In the genomic region with DNA sequence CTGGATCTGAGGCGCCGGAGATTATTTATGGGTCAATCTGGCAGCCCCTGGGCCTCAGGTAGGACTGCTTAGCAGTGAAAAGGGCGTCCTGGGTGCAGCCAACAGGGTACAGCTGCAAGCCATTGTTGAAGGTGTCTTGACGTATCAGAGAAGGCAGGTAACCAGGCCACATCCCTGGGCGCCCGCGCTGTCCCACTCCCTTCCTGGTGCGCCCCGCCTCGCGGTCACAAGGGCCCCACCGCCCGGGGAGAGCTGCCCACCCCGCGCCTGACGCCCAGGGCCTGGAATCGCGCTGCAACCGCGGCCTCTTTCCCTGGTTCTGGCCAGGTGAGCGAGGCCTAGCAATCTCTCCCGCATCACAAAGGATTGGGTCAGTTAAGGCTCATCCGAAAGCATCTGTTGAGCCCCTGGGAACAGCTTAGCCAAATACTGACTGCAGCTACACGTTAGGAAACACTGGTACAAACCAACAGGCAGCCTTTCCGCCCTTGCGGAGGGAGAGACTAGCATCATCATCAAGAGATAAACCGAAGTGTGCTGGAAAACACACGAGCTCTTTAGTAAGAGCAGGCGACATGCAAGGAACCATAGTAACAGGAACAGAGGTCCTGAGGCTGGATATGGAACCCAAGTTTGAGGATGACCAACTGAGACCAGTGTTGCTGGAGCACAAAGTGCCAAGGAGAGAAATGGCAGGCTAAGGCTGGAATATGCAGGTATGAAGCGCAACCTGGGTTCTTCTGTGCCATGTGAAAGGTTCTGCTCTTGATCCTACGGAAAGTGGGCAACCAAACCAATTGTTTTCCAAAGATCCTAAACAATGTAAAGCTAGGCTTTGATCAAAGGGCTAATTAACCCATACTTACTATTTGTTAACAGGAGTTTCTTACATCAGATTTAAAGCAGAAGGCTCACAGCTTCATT, we compare ENCODE assay signal across 11 cellular contexts. TPM values are rescaled to one million over a fixed set of nuclear protein-coding genes. Genes with fewer than 3 reads are reported as not detected.
A peak's percentile ranks its signal among the peaks of the same experiment; 100 is the strongest.
DNase-seq lines count a peak whose midpoint lies in the region; ATAC-seq and TF ChIP-seq lines count a peak whose summit lies in the region.
"Had no signal": no experiment of that assay in that cellular context is flagged by ENCODE, and none has a peak within 500 bp of the region (broad histone marks: within the 10 kb centered on the region; RNA-seq: fewer than 3 reads in every experiment).

No MANE protein-coding gene starts in this region.

- no peaks in the 10 kb centered on the region for H3K9me2 ChIP-seq in DOHH2 (replicated peaks; ENCODE audit: control insufficient read depth, low read length)

- no peak for TF ChIP-seq POLR2A in gastrocnemius medialis (IDR thresholded peaks at IDR 0.05)

- 0 out of 2 replicates have a peak overlapping the region, but pooled peaks have one; percentile 5 for H3K4me3 ChIP-seq in DOHH2 (ENCODE audit: low read length)
- H3K4me3 ChIP-seq in gastrocnemius medialis: no peak overlapping the region
- H3K4me3 ChIP-seq: tibial artery had no signal

- H3K4me2 ChIP-seq in DOHH2 (ENCODE audit: low read length): peak overlapping the region; percentile 64

- peak overlapping the region; percentile 1; the same call in 1 of the 2 replicates for H3K4me3 Mint-ChIP-seq in HFFc6
- H3K4me3 Mint-ChIP-seq in natural killer cell treated with Interleukin-12 subunit alpha and Interleukin-12 subunit beta and Interleukin-15 and Interleukin-18, amount 100 ng/mL, for 72 hours: peak overlapping the region; percentile 32

- intact Hi-C loops in gastrocnemius medialis (cut with DNase I; ENCODE audit: low total_unique reads): no loop called here

- H3K27ac ChIP-seq in DOHH2 (ENCODE audit: low read depth, low read length): peak overlapping the region; percentile 51
- no peak overlapping the region for H3K27ac ChIP-seq in gastrocnemius medialis
- H3K27ac ChIP-seq: tibial artery had no signal

- ATAC-seq in natural killer cell treated with Interleukin-12 subunit alpha and Interleukin-12 subunit beta and Interleukin-15 and Interleukin-18, amount 100 ng/mL, for 72 hours: no peak
- no peak for ATAC-seq in GM18870 (IDR thresholded peaks at IDR 0.05; ENCODE audit: unreplicated experiment)
- ATAC-seq in gastrocnemius medialis: no peak
- ATAC-seq: left lobe of liver had no signal

- peaks cover 23% of the 10 kb centered on the region for H3K4me1 Mint-ChIP-seq in HFFc6 (ENCODE audit: low read depth)
- H3K4me1 Mint-ChIP-seq in natural killer cell treated with Interleukin-12 subunit alpha and Interleukin-12 subunit beta and Interleukin-15 and Interleukin-18, amount 100 ng/mL, for 72 hours (ENCODE audit: low read depth in 2 of 2): peaks cover 20 to 38% of the 10 kb centered on the region in 2 donors

- DNase-seq in HFFc6: no peak
- peak; percentile 55 to 61 for DNase-seq in activated T-cell treated with anti-CD3 and anti-CD28 coated beads, Interleukin-2, amount 50 U/mL, for 48 hours
- no peak for DNase-seq in natural killer cell treated with Interleukin-12 subunit alpha and Interleukin-12 subunit beta and Interleukin-15 and Interleukin-18, amount 100 ng/mL, for 72 hours (ENCODE audit: low spot score)
- DNase-seq in NCI-H774 (lab: John Stamatoyannopoulos, UW): no peak
- DNase-seq in gastrocnemius medialis: no peak
- no peak for DNase-seq in NCI-H1417 (lab: John Stamatoyannopoulos, UW)
- DNase-seq: NK-92 treated with Interleukin-12 subunit alpha and Interleukin-12 subunit beta, amount 100 ng/mL, for 24 hours; tibial artery had no signal

- peak overlapping the region; percentile 68 for H3K27ac Mint-ChIP-seq in HFFc6
- peak overlapping the region in 1 of 2 donors; percentile 56 for H3K27ac Mint-ChIP-seq in natural killer cell treated with Interleukin-12 subunit alpha and Interleukin-12 subunit beta and Interleukin-15 and Interleukin-18, amount 100 ng/mL, for 72 hours

- peaks cover 50% of the 10 kb centered on the region for H3K79me2 ChIP-seq in DOHH2 (ENCODE audit: control insufficient read depth, low read length)

- H3F3A ChIP-seq in DOHH2 (ENCODE audit: control insufficient read depth, insufficient read depth): peaks cover 47% of the 10 kb centered on the region

- in situ Hi-C loops in gastrocnemius medialis (cut with MboI; ENCODE audit: low sequenced_read_pairs in 4 of 4): no loop called here

- TF ChIP-seq CTCF in DOHH2 (IDR thresholded peaks at IDR 0.05; ENCODE audit: low read depth, low read length, poor library complexity, severe bottlenecking) (no peak), HFFc6 (IDR thresholded peaks at IDR 0.05) (no peak), gastrocnemius medialis (IDR thresholded peaks at IDR 0.05 in 4 of 5, conservative IDR thresholded peaks at IDR 0.05 in 1 of 5) (no peak)

- H3K4me1 ChIP-seq in DOHH2 (ENCODE audit: control insufficient read depth, low read length): peaks cover 42% of the 10 kb centered on the region
- peaks cover 17 to 19% of the 10 kb centered on the region in 2 donors for H3K4me1 ChIP-seq in gastrocnemius medialis

- no peaks in the 10 kb centered on the region for H3K9me3 ChIP-seq in DOHH2 (ENCODE audit: control insufficient read depth, insufficient read depth, low read length)
- no peaks in the 10 kb centered on the region for H3K9me3 ChIP-seq in gastrocnemius medialis
- H3K9me3 ChIP-seq: tibial artery had no signal

- H4K20me1 ChIP-seq in DOHH2 (ENCODE audit: control insufficient read depth, insufficient read depth, low read depth, low read length): 0 out of 2 replicates have a peak, but pooled peaks cover 4% of the 10 kb centered on the region

- H3K27me3 ChIP-seq in DOHH2 (ENCODE audit: control insufficient read depth, low read length) (no peaks in the 10 kb centered on the region), gastrocnemius medialis (no peaks in the 10 kb centered on the region)
- H3K27me3 ChIP-seq: tibial artery had no signal

- H3K36me3 ChIP-seq in DOHH2 (ENCODE audit: control insufficient read depth, low read length) (peaks cover 55% of the 10 kb centered on the region), gastrocnemius medialis (peaks cover 0 to 31% of the 10 kb centered on the region in 2 donors)

- peaks cover 5% of the 10 kb centered on the region for H3K27me3 Mint-ChIP-seq in HFFc6 (ENCODE audit: insufficient read depth)
- H3K27me3 Mint-ChIP-seq in natural killer cell treated with Interleukin-12 subunit alpha and Interleukin-12 subunit beta and Interleukin-15 and Interleukin-18, amount 100 ng/mL, for 72 hours: no peaks in the 10 kb centered on the region

- H3K9me3 Mint-ChIP-seq in HFFc6: no peaks in the 10 kb centered on the region
- no peaks in the 10 kb centered on the region for H3K9me3 Mint-ChIP-seq in natural killer cell treated with Interleukin-12 subunit alpha and Interleukin-12 subunit beta and Interleukin-15 and Interleukin-18, amount 100 ng/mL, for 72 hours

- peaks cover 45% of the 10 kb centered on the region for H3K36me3 Mint-ChIP-seq in HFFc6 (ENCODE audit: low read depth)
- peaks cover 46% of the 10 kb centered on the region for H3K36me3 Mint-ChIP-seq in natural killer cell treated with Interleukin-12 subunit alpha and Interleukin-12 subunit beta and Interleukin-15 and Interleukin-18, amount 100 ng/mL, for 72 hours

RNA-seq across cellular contexts. Expression of gene RPS23, which starts 3.5 kb away (rescaled TPM):
- total RNA-seq in HFFc6 (2021; fragmentation: NEBNext Ultra II Directional; extraction: Animal tissue kit (Norgen Biotek cat#: 25700)): 1,000 to 10,000 TPM; 1,416 to 1,929 (median 1,647) TPM
- 1,000 to 10,000 TPM; 1,150 to 1,282 TPM for total RNA-seq in natural killer cell treated with Interleukin-12 subunit alpha and Interleukin-12 subunit beta and Interleukin-15 and Interleukin-18, amount 100 ng/mL, for 72 hours
- 1,000 to 10,000 TPM; 3,129 to 4,184 (median 3,721) TPM for total RNA-seq in gastrocnemius medialis

Comparison
In these comparisons a context has a peak if more than half of its experiments do, and no peak if none do; other contexts are left out.
1. DNase-seq: peak in activated T-cell treated with anti-CD3 and anti-CD28 coated beads, Interleukin-2, amount 50 U/mL, for 48 hours (2 of 2); none in HFFc6 (single experiment), natural killer cell treated with Interleukin-12 subunit alpha and Interleukin-12 subunit beta and Interleukin-15 and Interleukin-18, amount 100 ng/mL, for 72 hours (single experiment), NCI-H774 (single experiment), gastrocnemius medialis (0 of 2) and NCI-H1417 (0 of 3).